ENCODE assay signal across 3 cellular contexts in the genomic region with DNA sequence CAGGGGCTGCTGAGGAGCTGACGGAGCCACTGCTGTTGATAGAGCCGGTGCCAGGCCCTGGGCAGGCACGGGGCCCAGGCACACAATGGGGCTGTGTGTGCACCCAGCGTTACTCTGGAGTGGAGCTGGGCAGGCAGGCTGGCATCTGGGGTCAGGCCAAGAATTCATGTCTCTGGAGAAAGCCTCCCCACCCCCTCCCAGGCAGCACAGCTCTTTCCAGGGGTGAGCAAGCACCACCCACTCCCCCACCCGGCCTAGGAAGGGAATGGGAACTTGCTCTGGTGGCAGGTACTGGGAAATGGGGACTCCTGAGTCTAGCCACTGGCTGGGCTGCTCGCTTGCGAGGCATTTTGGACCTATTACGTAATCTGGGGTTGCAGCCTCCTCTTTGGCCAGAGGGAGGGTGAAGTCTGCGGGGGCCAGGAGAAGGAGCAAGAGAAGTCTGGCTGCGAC.
TF ChIP-seq lines count a peak whose summit lies in the region.

No MANE protein-coding gene starts in this region.

TF ChIP-seq in IMR-90, 13 proteins besides CTCF, POLR2A, EP300 and RAD21:
- TF ChIP-seq RFX5 (IDR thresholded peaks at IDR 0.05; ENCODE audit: low read depth, low read length) (no peak), CEBPB (IDR thresholded peaks at IDR 0.05; ENCODE audit: low read depth, low read length) (peak; percentile 90)

TF ChIP-seq in K562, 482 proteins besides CTCF, POLR2A, EP300 and RAD21:
- TF ChIP-seq CEBPB (tag; IDR thresholded peaks at IDR 0.05) = peak; percentile 77
- no peak for TF ChIP-seq RBFOX2 (IDR thresholded peaks at IDR 0.05; ENCODE audit: low read depth, low read length)
- TF ChIP-seq CEBPG (CRISPR knock-in tag; IDR thresholded peaks at IDR 0.05) = no peak; the same call in 1 of the 2 replicates
- TF ChIP-seq CEBPG (tag; conservative IDR thresholded peaks at IDR 0.05 in 1 of 2, IDR thresholded peaks at IDR 0.05 in 1 of 2) = peak; percentile 59 to 68
- TF ChIP-seq ZZZ3 (IDR thresholded peaks at IDR 0.05) = no peak

TF ChIP-seq in GM12891, 5 proteins besides CTCF, POLR2A, EP300 and RAD21:
- TF ChIP-seq TAF1 (IDR thresholded peaks at IDR 0.05; ENCODE audit: low read depth, low read length) = no peak
- no peak for TF ChIP-seq POLR2AphosphoS5 (IDR thresholded peaks at IDR 0.05; ENCODE audit: low read depth, low read length)
- no peak for TF ChIP-seq POU2F2 (IDR thresholded peaks at IDR 0.05; ENCODE audit: low read depth, low read length)
- no peak for TF ChIP-seq PAX5 (IDR thresholded peaks at IDR 0.05; ENCODE audit: insufficient read depth, low read length, severe bottlenecking)
- no peak for TF ChIP-seq SPI1 (IDR thresholded peaks at IDR 0.05; ENCODE audit: low read depth, low read length)
